In genomic region chr19:39045506-39045905, GRCh38 we compare ENCODE assay signal across 1 cellular context.
TF ChIP-seq lines count a peak whose summit lies in the region.

No MANE protein-coding gene starts in this region.

TF ChIP-seq in HCT116, 20 proteins besides CTCF, POLR2A, EP300 and RAD21:
- no peak for TF ChIP-seq ZFX (IDR thresholded peaks at IDR 0.05)
- TF ChIP-seq YY1 (IDR thresholded peaks at IDR 0.05; ENCODE audit: extremely low read depth, insufficient replicate concordance, low read depth, low read length) = no peak
- no peak for TF ChIP-seq SP1 (IDR thresholded peaks at IDR 0.05; ENCODE audit: low read depth)
